In the genomic region with DNA sequence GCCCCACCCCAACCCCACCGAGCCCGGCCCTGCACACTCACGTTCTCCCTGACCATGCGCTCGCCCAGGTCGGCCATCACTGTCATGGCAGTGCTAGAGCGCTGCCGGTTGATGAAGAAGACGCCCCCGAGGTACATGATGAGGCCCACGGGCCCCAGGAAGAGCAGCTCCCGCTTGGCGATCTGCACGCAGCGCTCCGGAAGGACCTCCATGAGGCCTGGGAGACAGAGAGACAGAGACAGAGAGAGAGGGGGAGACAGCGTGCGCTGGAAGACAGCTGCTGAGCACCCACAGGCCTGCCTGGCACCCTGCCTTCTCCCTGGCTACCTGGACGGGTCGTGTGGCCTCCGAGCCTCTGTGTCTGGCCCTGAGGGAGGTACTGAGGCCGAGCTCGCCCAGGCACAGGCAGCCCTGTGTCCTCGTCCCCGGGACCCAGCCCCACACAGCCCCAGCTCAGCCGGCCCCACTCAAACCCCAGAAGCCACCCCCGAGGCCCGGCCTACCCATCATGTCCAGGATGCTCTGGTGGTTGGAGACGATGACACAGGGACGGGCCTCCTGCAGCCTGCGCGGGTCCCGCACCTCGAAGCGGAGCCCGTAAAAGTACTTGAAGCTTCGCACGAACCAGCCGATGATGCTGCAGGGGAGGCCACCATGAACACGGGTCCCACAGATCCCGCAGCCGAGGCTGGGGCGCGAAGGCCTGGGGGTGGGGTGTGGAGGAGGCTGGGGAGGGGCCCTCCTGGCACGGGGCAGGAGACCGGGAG, we compare ENCODE assay signal across 29 cellular contexts. TPM values are rescaled to one million over a fixed set of nuclear protein-coding genes. Genes with fewer than 3 reads are reported as not detected.
"Had no signal": no experiment of that assay in that cellular context is flagged by ENCODE, and none has a peak within 500 bp of the region (broad histone marks: within the 10 kb centered on the region; RNA-seq: fewer than 3 reads in every experiment).

No MANE protein-coding gene starts in this region.

- H3K4me1 ChIP-seq: colonic mucosa had no signal

- H3K27ac Mint-ChIP-seq: activated CD4-positive, alpha-beta memory T cell treated with anti-CD3 and anti-CD28 coated beads, Interleukin-2, amount 10 ng/mL, durations not matched to agents 7 days and 5 days; activated CD4-positive, alpha-beta T cell treated with anti-CD3 and anti-CD28 coated beads, Interleukin-2, amount 10 ng/mL, durations not matched to agents 7 days and 5 days; activated naive CD4-positive, alpha-beta T cell treated with anti-CD3 and anti-CD28 coated beads for 36 hours; activated naive CD4-positive, alpha-beta T cell treated with anti-CD3 and anti-CD28 coated beads, Interleukin-2, amount 50 U/mL, for 24 hours; activated naive CD8-positive, alpha-beta T cell treated with anti-CD3 and anti-CD28 coated beads for 36 hours; activated naive CD8-positive, alpha-beta T cell treated with anti-CD3 and anti-CD28 coated beads, Interleukin-2, amount 50 U/mL, for 24 hours; activated T-helper 17 cell treated with anti-CD3 and anti-CD28 coated beads, Interleukin-2, amount 50 U/mL, for 72 hours; T-helper 17 cell; T-helper 2 cell treated with Interferon-gamma antibody and Interleukin-4, amounts not matched to agents 5 μg/mL and 100 μg/mL, for 36 hours had no signal

- H3K27ac ChIP-seq: adrenal gland, colonic mucosa had no signal

- ATAC-seq: activated naive CD8-positive, alpha-beta T cell treated with anti-CD3 and anti-CD28 coated beads, Interleukin-2, amount 50 U/mL, for 24 hours; activated T-cell treated with anti-CD3 and anti-CD28 coated beads, Interleukin-2, amount 50 U/mL, for 4 hours; activated T-helper 17 cell treated with anti-CD3 and anti-CD28 coated beads, Interleukin-2, amount 50 U/mL, for 72 hours; body of pancreas; esophagus mucosa; T-helper 17 cell had no signal

- H3K36me3 Mint-ChIP-seq: activated naive CD4-positive, alpha-beta T cell treated with anti-CD3 and anti-CD28 coated beads, Interleukin-2, amount 50 U/mL, for 24 hours; activated naive CD8-positive, alpha-beta T cell treated with anti-CD3 and anti-CD28 coated beads for 36 hours had no signal

- H3K36me3 ChIP-seq: colonic mucosa had no signal

- DNase-seq: activated CD4-positive, alpha-beta memory T cell treated with anti-CD3 and anti-CD28 coated beads, Interleukin-2, amount 10 ng/mL, durations not matched to agents 7 days and 5 days; activated CD4-positive, alpha-beta T cell treated with anti-CD3 and anti-CD28 coated beads for 1 hour; activated CD4-positive, alpha-beta T cell treated with anti-CD3 and anti-CD28 coated beads for 4 hours; activated CD4-positive, alpha-beta T cell treated with anti-CD3 and anti-CD28 coated beads, Interleukin-2, amount 10 ng/mL, durations not matched to agents 7 days and 5 days; activated CD4-positive, alpha-beta T cell treated with anti-CD3 and anti-CD28 coated beads, Interleukin-2, amount 50 U/mL, for 4 hours; activated CD8-positive, alpha-beta memory T cell treated with anti-CD3 and anti-CD28 coated beads for 24 hours; activated effector memory CD4-positive, alpha-beta T cell treated with Interleukin-2 at 50 U/mL for 16 hours; activated gamma-delta T cell treated with Interleukin-2 at 50 U/mL for 16 hours; activated naive CD4-positive, alpha-beta T cell treated with anti-CD3 and anti-CD28 coated beads for 36 hours; activated naive CD8-positive, alpha-beta T cell treated with anti-CD3 and anti-CD28 coated beads for 36 hours; activated naive CD8-positive, alpha-beta T cell treated with anti-CD3 and anti-CD28 coated beads, Interleukin-2, amount 50 U/mL, for 24 hours; activated T-cell treated with anti-CD3 and anti-CD28 coated beads, Interleukin-2, amount 50 U/mL, for 4 hours; adrenal gland; amygdala; aorta; body of pancreas; caudate nucleus; cerebellar nuclear complex; colonic mucosa; effector CD8-positive, alpha-beta T cell; foreskin fibroblast; head of caudate nucleus; T-helper 1 cell; T-helper 17 cell; T1000 had no signal

- H3K4me3 ChIP-seq: adrenal gland, body of pancreas, colonic mucosa had no signal

- H3K27me3 Mint-ChIP-seq: activated CD4-positive, alpha-beta memory T cell treated with anti-CD3 and anti-CD28 coated beads, Interleukin-2, amount 10 ng/mL, durations not matched to agents 7 days and 5 days; activated CD4-positive, alpha-beta T cell treated with anti-CD3 and anti-CD28 coated beads, Interleukin-2, amount 10 ng/mL, durations not matched to agents 7 days and 5 days; activated naive CD4-positive, alpha-beta T cell treated with anti-CD3 and anti-CD28 coated beads, Interleukin-2, amount 50 U/mL, for 24 hours; activated naive CD8-positive, alpha-beta T cell treated with anti-CD3 and anti-CD28 coated beads for 36 hours; activated naive CD8-positive, alpha-beta T cell treated with anti-CD3 and anti-CD28 coated beads, Interleukin-2, amount 50 U/mL, for 24 hours; activated T-helper 17 cell treated with anti-CD3 and anti-CD28 coated beads, Interleukin-2, amount 50 U/mL, for 72 hours; T-helper 17 cell had no signal

- H3K4me3 Mint-ChIP-seq: activated CD4-positive, alpha-beta memory T cell treated with anti-CD3 and anti-CD28 coated beads, Interleukin-2, amount 10 ng/mL, durations not matched to agents 7 days and 5 days; activated CD4-positive, alpha-beta T cell treated with anti-CD3 and anti-CD28 coated beads, Interleukin-2, amount 10 ng/mL, durations not matched to agents 7 days and 5 days; activated naive CD4-positive, alpha-beta T cell treated with anti-CD3 and anti-CD28 coated beads for 36 hours; activated naive CD4-positive, alpha-beta T cell treated with anti-CD3 and anti-CD28 coated beads, Interleukin-2, amount 50 U/mL, for 24 hours; activated naive CD8-positive, alpha-beta T cell treated with anti-CD3 and anti-CD28 coated beads for 36 hours; activated naive CD8-positive, alpha-beta T cell treated with anti-CD3 and anti-CD28 coated beads, Interleukin-2, amount 50 U/mL, for 24 hours; activated T-cell treated with anti-CD3 and anti-CD28 coated beads, Interleukin-2, amount 50 U/mL, for 4 hours; activated T-helper 17 cell treated with anti-CD3 and anti-CD28 coated beads, Interleukin-2, amount 50 U/mL, for 72 hours; T-helper 17 cell; T-helper 2 cell treated with Interferon-gamma antibody and Interleukin-4, amounts not matched to agents 5 μg/mL and 100 μg/mL, for 36 hours had no signal

- H3K27me3 ChIP-seq: adrenal gland, body of pancreas, colonic mucosa had no signal

- H3K4me1 Mint-ChIP-seq: activated CD4-positive, alpha-beta memory T cell treated with anti-CD3 and anti-CD28 coated beads, Interleukin-2, amount 10 ng/mL, durations not matched to agents 7 days and 5 days; activated CD4-positive, alpha-beta T cell treated with anti-CD3 and anti-CD28 coated beads, Interleukin-2, amount 10 ng/mL, durations not matched to agents 7 days and 5 days; activated naive CD4-positive, alpha-beta T cell treated with anti-CD3 and anti-CD28 coated beads, Interleukin-2, amount 50 U/mL, for 24 hours; activated naive CD8-positive, alpha-beta T cell treated with anti-CD3 and anti-CD28 coated beads for 36 hours; activated naive CD8-positive, alpha-beta T cell treated with anti-CD3 and anti-CD28 coated beads, Interleukin-2, amount 50 U/mL, for 24 hours; activated T-helper 17 cell treated with anti-CD3 and anti-CD28 coated beads, Interleukin-2, amount 50 U/mL, for 72 hours; T-helper 17 cell had no signal

- H3K9me3 ChIP-seq: adrenal gland, body of pancreas, colonic mucosa had no signal

- H3K9me3 Mint-ChIP-seq: activated CD4-positive, alpha-beta memory T cell treated with anti-CD3 and anti-CD28 coated beads, Interleukin-2, amount 10 ng/mL, durations not matched to agents 7 days and 5 days; activated CD4-positive, alpha-beta T cell treated with anti-CD3 and anti-CD28 coated beads, Interleukin-2, amount 10 ng/mL, durations not matched to agents 7 days and 5 days; activated naive CD4-positive, alpha-beta T cell treated with anti-CD3 and anti-CD28 coated beads for 36 hours; activated naive CD4-positive, alpha-beta T cell treated with anti-CD3 and anti-CD28 coated beads, Interleukin-2, amount 50 U/mL, for 24 hours; activated naive CD8-positive, alpha-beta T cell treated with anti-CD3 and anti-CD28 coated beads for 36 hours; activated naive CD8-positive, alpha-beta T cell treated with anti-CD3 and anti-CD28 coated beads, Interleukin-2, amount 50 U/mL, for 24 hours; activated T-cell treated with anti-CD3 and anti-CD28 coated beads, Interleukin-2, amount 50 U/mL, for 4 hours; activated T-helper 17 cell treated with anti-CD3 and anti-CD28 coated beads, Interleukin-2, amount 50 U/mL, for 72 hours; T-helper 2 cell treated with Interferon-gamma antibody and Interleukin-4, amounts not matched to agents 5 μg/mL and 100 μg/mL, for 36 hours had no signal

RNA-seq across cellular contexts. Expression of a gene that starts 35.3 kb away (rescaled TPM):
- total RNA-seq: activated CD4-positive, alpha-beta T cell treated with anti-CD3 and anti-CD28 coated beads, Interleukin-2, amount 10 ng/mL, durations not matched to agents 7 days and 5 days; activated T-helper 17 cell treated with anti-CD3 and anti-CD28 coated beads, Interleukin-2, amount 50 U/mL, for 72 hours had no signal
